Comparison of ENCODE assay signal across 12 cellular contexts in genomic region chr7:151993977-151994676, GRCh38. TPM values are rescaled to one million over a fixed set of nuclear protein-coding genes. Genes with fewer than 3 reads are reported as not detected.
DNase-seq lines count a peak whose midpoint lies in the region; ATAC-seq and TF ChIP-seq lines count a peak whose summit lies in the region.
"Had no signal": no experiment of that assay in that cellular context is flagged by ENCODE, and none has a peak within 500 bp of the region (broad histone marks: within the 10 kb centered on the region; RNA-seq: fewer than 3 reads in every experiment).

No MANE protein-coding gene starts in this region.

- H3K9me3 ChIP-seq in heart left ventricle: no peaks in the 10 kb centered on the region
- H3K9me3 ChIP-seq: prostate gland, upper lobe of right lung had no signal

- H3K27me3 Mint-ChIP-seq in activated CD8-positive, alpha-beta T cell treated with anti-CD3 and anti-CD28 coated beads for 36 hours: peaks cover 6% of the 10 kb centered on the region
- peaks cover 33% of the 10 kb centered on the region for H3K27me3 Mint-ChIP-seq in activated CD8-positive, alpha-beta T cell treated with anti-CD3 and anti-CD28 coated beads, Interleukin-2, amount 10 ng/mL, durations not matched to agents 7 days and 5 days (ENCODE audit: low read depth)

- POLR2A ChIA-PET in activated CD8-positive, alpha-beta T cell treated with anti-CD3 and anti-CD28 coated beads for 36 hours (lab: Charles Lee): interaction anchor here (0.6 to 0.8 kb wide), 2 partner anchors 31 to 146 kb away, joined by 3 to 4 read pairs; no protein-coding TSS in a partner anchor
- POLR2A ChIA-PET in activated CD8-positive, alpha-beta T cell treated with anti-CD3 and anti-CD28 coated beads, Interleukin-2, amount 10 ng/mL, durations not matched to agents 7 days and 5 days (lab: Charles Lee): interaction anchor here (0.7 kb wide), 1 partner anchor 1185 kb away, joined by 4 read pairs; no protein-coding TSS in a partner anchor

- H3K4me1 ChIP-seq in heart left ventricle: peaks cover 0 to 3% (median 0%) of the 10 kb centered on the region in 12 donors
- H3K4me1 ChIP-seq: prostate gland, upper lobe of right lung had no signal

- no peaks in the 10 kb centered on the region for H3K4me1 Mint-ChIP-seq in activated CD8-positive, alpha-beta T cell treated with anti-CD3 and anti-CD28 coated beads for 36 hours (ENCODE audit: low read depth)
- H3K4me1 Mint-ChIP-seq in activated CD8-positive, alpha-beta T cell treated with anti-CD3 and anti-CD28 coated beads, Interleukin-2, amount 10 ng/mL, durations not matched to agents 7 days and 5 days (ENCODE audit: low read depth): peaks cover 9% of the 10 kb centered on the region

- TF ChIP-seq POLR2A in heart left ventricle (IDR thresholded peaks at IDR 0.05): no peak

- WGBS in heart left ventricle, 4 donors: 52 to 64% (median 56%) methylated on average over 14 of the region's 14 CpGs

- no peak overlapping the region for H3K4me3 ChIP-seq in heart left ventricle
- H3K4me3 ChIP-seq: prostate gland, upper lobe of right lung had no signal

- DNase-seq in activated CD8-positive, alpha-beta T cell treated with anti-CD3 and anti-CD28 coated beads for 36 hours: peak; percentile 41
- DNase-seq in activated CD8-positive, alpha-beta T cell treated with anti-CD3 and anti-CD28 coated beads, Interleukin-2, amount 10 ng/mL, durations not matched to agents 7 days and 5 days: no peak
- DNase-seq in NCI-H526 (lab: John Stamatoyannopoulos, UW): peak; percentile 62 to 88
- DNase-seq in stimulated activated CD4-positive, alpha-beta T cell treated with anti-CD3 and anti-CD28 coated beads, Interleukin-2, amount 100 ng/mL, for 24 hours: peak; percentile 29 to 33
- no peak for DNase-seq in GDM1 (lab: John Stamatoyannopoulos, UW)
- no peak for DNase-seq in heart left ventricle
- DNase-seq: AML-193, upper lobe of right lung had no signal

- no peak overlapping the region for H3K27ac Mint-ChIP-seq in activated CD8-positive, alpha-beta T cell treated with anti-CD3 and anti-CD28 coated beads for 36 hours
- no peak overlapping the region for H3K27ac Mint-ChIP-seq in activated CD8-positive, alpha-beta T cell treated with anti-CD3 and anti-CD28 coated beads, Interleukin-2, amount 10 ng/mL, durations not matched to agents 7 days and 5 days

- no peak overlapping the region for H3K4me3 Mint-ChIP-seq in activated CD8-positive, alpha-beta T cell treated with anti-CD3 and anti-CD28 coated beads for 36 hours
- no peak overlapping the region for H3K4me3 Mint-ChIP-seq in activated CD8-positive, alpha-beta T cell treated with anti-CD3 and anti-CD28 coated beads, Interleukin-2, amount 10 ng/mL, durations not matched to agents 7 days and 5 days

- no peaks in the 10 kb centered on the region for H3K36me3 Mint-ChIP-seq in activated CD8-positive, alpha-beta T cell treated with anti-CD3 and anti-CD28 coated beads for 36 hours (ENCODE audit: low read depth)
- no peaks in the 10 kb centered on the region for H3K36me3 Mint-ChIP-seq in activated CD8-positive, alpha-beta T cell treated with anti-CD3 and anti-CD28 coated beads, Interleukin-2, amount 10 ng/mL, durations not matched to agents 7 days and 5 days (ENCODE audit: low read depth)

- TF ChIP-seq CTCF in activated CD8-positive, alpha-beta T cell treated with anti-CD3 and anti-CD28 coated beads for 36 hours (IDR thresholded peaks at IDR 0.05): no peak
- no peak for TF ChIP-seq CTCF in heart left ventricle (IDR thresholded peaks at IDR 0.05)

- intact Hi-C loops in activated CD8-positive, alpha-beta T cell treated with anti-CD3 and anti-CD28 coated beads for 36 hours (cut with micrococcal nuclease): no loop called here
- intact Hi-C loops in heart left ventricle (cut with DNase I): loop anchor here in 1 of 10 donors (5.0 kb wide), 1 partner anchor 132 kb away; no protein-coding TSS in a partner anchor

- H3K9me3 Mint-ChIP-seq in activated CD8-positive, alpha-beta T cell treated with anti-CD3 and anti-CD28 coated beads for 36 hours: no peaks in the 10 kb centered on the region
- no peaks in the 10 kb centered on the region for H3K9me3 Mint-ChIP-seq in activated CD8-positive, alpha-beta T cell treated with anti-CD3 and anti-CD28 coated beads, Interleukin-2, amount 10 ng/mL, durations not matched to agents 7 days and 5 days (ENCODE audit: insufficient read depth)

- CTCF ChIA-PET in activated CD8-positive, alpha-beta T cell treated with anti-CD3 and anti-CD28 coated beads for 36 hours (lab: Charles Lee): no interaction called here
- CTCF ChIA-PET in activated CD8-positive, alpha-beta T cell treated with anti-CD3 and anti-CD28 coated beads, Interleukin-2, amount 10 ng/mL, durations not matched to agents 7 days and 5 days (lab: Charles Lee): no interaction called here

- H3K27ac ChIP-seq in cingulate gyrus (ENCODE audit: low read depth, low read length) (peak overlapping the region; percentile 29), heart left ventricle (no peak overlapping the region)
- H3K27ac ChIP-seq: prostate gland, upper lobe of right lung, VCaP had no signal

- no peak for ATAC-seq in activated CD8-positive, alpha-beta T cell treated with anti-CD3 and anti-CD28 coated beads for 36 hours
- ATAC-seq in activated CD8-positive, alpha-beta T cell treated with anti-CD3 and anti-CD28 coated beads, Interleukin-2, amount 10 ng/mL, durations not matched to agents 7 days and 5 days: no peak
- no peak for ATAC-seq in heart left ventricle
- no peak for ATAC-seq in HG02938 (IDR thresholded peaks at IDR 0.05; ENCODE audit: unreplicated experiment)
- ATAC-seq: upper lobe of right lung had no signal

- H3K27me3 ChIP-seq in heart left ventricle: peaks cover 0 to 17% (median 0%) of the 10 kb centered on the region in 9 donors
- H3K27me3 ChIP-seq: upper lobe of right lung had no signal

- H3K36me3 ChIP-seq in heart left ventricle: no peaks in the 10 kb centered on the region
- H3K36me3 ChIP-seq: prostate gland, upper lobe of right lung had no signal

RNA-seq across cellular contexts. Expression of gene GALNT11, which starts 31.3 kb away (rescaled TPM):
- total RNA-seq in activated CD8-positive, alpha-beta T cell treated with anti-CD3 and anti-CD28 coated beads for 36 hours: 10 to 100 TPM; 22.4 to 22.8 TPM
- total RNA-seq in activated CD8-positive, alpha-beta T cell treated with anti-CD3 and anti-CD28 coated beads, Interleukin-2, amount 10 ng/mL, durations not matched to agents 7 days and 5 days: 10 to 100 TPM; 18.4 to 20.3 TPM
- total RNA-seq in heart left ventricle: 10 to 100 TPM; 13.5 to 28.8 (median 23.9) TPM
- polyA plus RNA-seq in heart left ventricle: 10 to 100 TPM; 10.6 to 20.3 TPM

RNA-seq across cellular contexts. Expression of gene GALNTL5, which starts 37.9 kb away (rescaled TPM):
- total RNA-seq in activated CD8-positive, alpha-beta T cell treated with anti-CD3 and anti-CD28 coated beads for 36 hours: not detected
- total RNA-seq in activated CD8-positive, alpha-beta T cell treated with anti-CD3 and anti-CD28 coated beads, Interleukin-2, amount 10 ng/mL, durations not matched to agents 7 days and 5 days: not detected
- under 1 TPM in 1 of 9 donors, not detected in 8; 0.40 TPM for total RNA-seq in heart left ventricle
- polyA plus RNA-seq in heart left ventricle: not detected
- total RNA-seq: upper lobe of right lung had no signal

Comparison
In these comparisons a context has a peak if more than half of its experiments do, and no peak if none do; other contexts are left out.
1. DNase-seq: peak in activated CD8-positive, alpha-beta T cell treated with anti-CD3 and anti-CD28 coated beads for 36 hours (single experiment), NCI-H526 (2 of 2) and stimulated activated CD4-positive, alpha-beta T cell treated with anti-CD3 and anti-CD28 coated beads, Interleukin-2, amount 100 ng/mL, for 24 hours (2 of 2); none in activated CD8-positive, alpha-beta T cell treated with anti-CD3 and anti-CD28 coated beads, Interleukin-2, amount 10 ng/mL, durations not matched to agents 7 days and 5 days (single experiment), GDM1 (single experiment) and heart left ventricle (0 of 5).